Comparison of ENCODE assay signal across 8 cellular contexts in genomic region chr11:119320593-119321524, GRCh38. TPM values are rescaled to one million over a fixed set of nuclear protein-coding genes. Genes with fewer than 3 reads are reported as not detected.
A peak's percentile ranks its signal among the peaks of the same experiment; 100 is the strongest.
DNase-seq lines count a peak whose midpoint lies in the region; ATAC-seq, FAIRE-seq and TF ChIP-seq lines count a peak whose summit lies in the region.

No MANE protein-coding gene starts in this region.

- no peaks in the 10 kb centered on the region for H3K27me3 ChIP-seq in bronchial epithelial cell (ENCODE audit: control insufficient read depth, insufficient read depth, low read length)

- H3K4me3 ChIP-seq in bronchial epithelial cell (ENCODE audit: low read depth, low read length), result peak overlapping the region; percentile 41

- no peak for FAIRE-seq in bronchial epithelial cell (lab: Jason Lieb, UNC)

- no peak for DNase-seq in bronchial epithelial cell (ENCODE audit: low read depth)
- peak; percentile 88 for DNase-seq in islet precursor cell
- peak; percentile 50 for DNase-seq in stimulated activated CD4-positive, alpha-beta T cell treated with anti-CD3 and anti-CD28 coated beads, Interleukin-1b, Interleukin-23, amount 100 ng/mL, for 48 hours
- no peak for DNase-seq in NCI-H446 (lab: John Stamatoyannopoulos, UW)
- no peak for DNase-seq in NCI-H128 (lab: John Stamatoyannopoulos, UW; ENCODE audit: unreplicated experiment)

- peak; percentile 61 for TF ChIP-seq POLR2A in Raji (IDR thresholded peaks at IDR 0.05; ENCODE audit: insufficient read depth, low read depth, low read length)

- H3K36me3 ChIP-seq in bronchial epithelial cell (ENCODE audit: control insufficient read depth, insufficient read depth, low read length), result no peaks in the 10 kb centered on the region

- ATAC-seq in GM18519 (IDR thresholded peaks at IDR 0.05; ENCODE audit: low FRiP score, unreplicated experiment) (peak; percentile 49), HG02852 (IDR thresholded peaks at IDR 0.05; ENCODE audit: unreplicated experiment) (peak; percentile 54)

- TF ChIP-seq CTCF in bronchial epithelial cell (IDR thresholded peaks at IDR 0.05; ENCODE audit: insufficient read depth, low read length, severe bottlenecking), result no peak

RNA-seq across cellular contexts. Expression of gene MCAM, which starts 3.9 kb away (rescaled TPM):
- total RNA-seq in bronchial epithelial cell, result 25.7 and 36.3 TPM in 2 replicates

RNA-seq across cellular contexts. Expression of gene RNF26, which starts 13.5 kb away (rescaled TPM):
- total RNA-seq in bronchial epithelial cell, result 2.4 and 3.6 TPM in 2 replicates

RNA-seq across cellular contexts. Expression of gene C1QTNF5, which starts 19.8 kb away (rescaled TPM):
- total RNA-seq in bronchial epithelial cell, result 0.90 and 1.3 TPM in 2 replicates

RNA-seq across cellular contexts. Expression of gene MFRP, which starts 25.6 kb away (rescaled TPM):
- not detected in 2 replicates for total RNA-seq in bronchial epithelial cell

Comparison
In these comparisons a context has a peak if more than half of its experiments do, and no peak if none do; other contexts are left out.
1. DNase-seq: peak in islet precursor cell (single experiment) and stimulated activated CD4-positive, alpha-beta T cell treated with anti-CD3 and anti-CD28 coated beads, Interleukin-1b, Interleukin-23, amount 100 ng/mL, for 48 hours (single experiment); none in bronchial epithelial cell (single experiment), NCI-H446 (0 of 2) and NCI-H128 (single experiment).